Comparison of ENCODE assay signal across 9 cellular contexts in the genomic region with DNA sequence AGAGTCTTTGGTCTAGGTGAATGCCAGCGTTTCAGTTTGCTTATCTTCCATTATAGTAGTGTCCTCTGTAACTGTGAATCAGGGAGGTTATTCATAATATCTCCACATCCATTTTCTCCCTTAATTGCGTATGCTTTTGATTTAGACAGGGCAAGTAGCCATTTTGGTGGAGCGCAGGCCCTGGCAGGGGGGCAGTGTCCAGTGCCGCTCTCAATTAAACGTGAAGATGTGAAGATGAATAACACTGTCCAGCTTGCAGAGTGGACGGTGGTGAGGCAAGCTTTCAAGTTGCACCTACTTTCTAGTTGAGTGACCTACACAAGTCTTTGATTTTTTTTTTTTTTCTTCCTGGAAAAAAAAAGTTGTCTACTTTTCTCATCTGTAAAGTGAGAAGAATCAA. TPM values are rescaled to one million over a fixed set of nuclear protein-coding genes. Genes with fewer than 3 reads are reported as not detected.
DNase-seq lines count a peak whose midpoint lies in the region; ATAC-seq and TF ChIP-seq lines count a peak whose summit lies in the region.
"Had no signal": no experiment of that assay in that cellular context is flagged by ENCODE, and none has a peak within 500 bp of the region (broad histone marks: within the 10 kb centered on the region; RNA-seq: fewer than 3 reads in every experiment).

No MANE protein-coding gene starts in this region.

- H3K36me3 Mint-ChIP-seq in activated naive CD8-positive, alpha-beta T cell treated with anti-CD3 and anti-CD28 coated beads for 36 hours: peaks cover 27% of the 10 kb centered on the region
- peaks cover 0 to 12% (median 3%) of the 10 kb centered on the region in 3 donors for H3K36me3 Mint-ChIP-seq in immature natural killer cell

- H3K36me3 ChIP-seq in KOPT-K1 (ENCODE audit: insufficient read depth, low read length) (no peaks in the 10 kb centered on the region), BE2C (no peaks in the 10 kb centered on the region)

- no peak for ATAC-seq in stimulated activated naive CD8-positive, alpha-beta T cell treated with anti-CD3 and anti-CD28 coated beads, Interleukin-15, amount 100 ng/mL, for 72 hours
- no peak for ATAC-seq in HG02623 (IDR thresholded peaks at IDR 0.05; ENCODE audit: unreplicated experiment)
- ATAC-seq: Panc1 had no signal

- no peaks in the 10 kb centered on the region for H3K27me3 Mint-ChIP-seq in activated naive CD8-positive, alpha-beta T cell treated with anti-CD3 and anti-CD28 coated beads for 36 hours
- H3K27me3 Mint-ChIP-seq in immature natural killer cell (ENCODE audit: low read depth in 3 of 3): peaks cover 6 to 22% (median 7%) of the 10 kb centered on the region in 3 donors
- H3K27me3 Mint-ChIP-seq in stimulated activated naive CD8-positive, alpha-beta T cell treated with anti-CD3 and anti-CD28 coated beads, Interleukin-15, amount 100 ng/mL, for 72 hours: no peaks in the 10 kb centered on the region

- H3K4me3 Mint-ChIP-seq in activated naive CD8-positive, alpha-beta T cell treated with anti-CD3 and anti-CD28 coated beads for 36 hours: peak overlapping the region; percentile 93
- H3K4me3 Mint-ChIP-seq in immature natural killer cell: peak overlapping the region; percentile 97 to 100 (median 99)
- peak overlapping the region; percentile 71 to 81 for H3K4me3 Mint-ChIP-seq in stimulated activated naive CD8-positive, alpha-beta T cell treated with anti-CD3 and anti-CD28 coated beads, Interleukin-15, amount 100 ng/mL, for 72 hours

- peak overlapping the region; percentile 92 for H3K27ac Mint-ChIP-seq in activated naive CD8-positive, alpha-beta T cell treated with anti-CD3 and anti-CD28 coated beads for 36 hours
- H3K27ac Mint-ChIP-seq in immature natural killer cell: peak overlapping the region; percentile 92 to 97 (median 96)
- H3K27ac Mint-ChIP-seq in stimulated activated naive CD8-positive, alpha-beta T cell treated with anti-CD3 and anti-CD28 coated beads, Interleukin-15, amount 100 ng/mL, for 72 hours: peak overlapping the region; percentile 53 to 88

- peaks cover 19% of the 10 kb centered on the region for H3K4me1 ChIP-seq in BE2C

- no peak for DNase-seq in activated naive CD8-positive, alpha-beta T cell treated with anti-CD3 and anti-CD28 coated beads for 36 hours
- DNase-seq in immature natural killer cell (no peak), BE2C (no peak), DMS53 treated with DMSO at 0.1 percent for 48 hours (lab: John Stamatoyannopoulos, UW; ENCODE audit: unreplicated experiment) (no peak)
- DNase-seq in stimulated activated naive CD8-positive, alpha-beta T cell treated with anti-CD3 and anti-CD28 coated beads, Interleukin-15, amount 100 ng/mL, for 72 hours: no peak
- DNase-seq: activated gamma-delta T cell had no signal

- no peaks in the 10 kb centered on the region for H3K9me3 Mint-ChIP-seq in activated naive CD8-positive, alpha-beta T cell treated with anti-CD3 and anti-CD28 coated beads for 36 hours
- H3K9me3 Mint-ChIP-seq in immature natural killer cell: no peaks in the 10 kb centered on the region
- no peaks in the 10 kb centered on the region for H3K9me3 Mint-ChIP-seq in stimulated activated naive CD8-positive, alpha-beta T cell treated with anti-CD3 and anti-CD28 coated beads, Interleukin-15, amount 100 ng/mL, for 72 hours

- no peaks in the 10 kb centered on the region for H3K27me3 ChIP-seq in BE2C

- peak overlapping the region; percentile 73 for H3K27ac ChIP-seq in KOPT-K1 (ENCODE audit: low read depth, low read length, poor library complexity, severe bottlenecking)

- H3K9me3 ChIP-seq in KOPT-K1 (ENCODE audit: insufficient read depth, low read length, poor library complexity, severe bottlenecking) (no peaks in the 10 kb centered on the region), BE2C (no peaks in the 10 kb centered on the region)

- H3K4me1 Mint-ChIP-seq in activated naive CD8-positive, alpha-beta T cell treated with anti-CD3 and anti-CD28 coated beads for 36 hours: peaks cover 72% of the 10 kb centered on the region
- H3K4me1 Mint-ChIP-seq in immature natural killer cell: peaks cover 82 to 89% of the 10 kb centered on the region in 2 donors
- peaks cover 81% of the 10 kb centered on the region for H3K4me1 Mint-ChIP-seq in stimulated activated naive CD8-positive, alpha-beta T cell treated with anti-CD3 and anti-CD28 coated beads, Interleukin-15, amount 100 ng/mL, for 72 hours

- TF ChIP-seq CTCF in BE2C (IDR thresholded peaks at IDR 0.05; ENCODE audit: low read depth, low read length): no peak

- H3K4me3 ChIP-seq in BE2C (ENCODE audit: low read depth, low read length): no peak overlapping the region

RNA-seq across cellular contexts. Expression of a gene that starts 4.5 kb away (rescaled TPM):
- total RNA-seq in activated naive CD8-positive, alpha-beta T cell treated with anti-CD3 and anti-CD28 coated beads for 36 hours: 10 to 100 TPM; 39.6 to 40.4 TPM
- 100 to 1,000 TPM; 141 to 363 (median 226) TPM for polyA plus RNA-seq in immature natural killer cell
- polyA plus RNA-seq in BE2C (2012; ENCODE audit: insufficient read depth, insufficient read length, low read depth): 29.9 TPM

RNA-seq across cellular contexts. Expression of a gene that starts 50.3 kb away (rescaled TPM):
- 10 to 100 TPM; 23.3 to 24.5 TPM for total RNA-seq in activated naive CD8-positive, alpha-beta T cell treated with anti-CD3 and anti-CD28 coated beads for 36 hours
- 1 to 10 TPM; 3.9 to 6.3 (median 4.3) TPM for polyA plus RNA-seq in immature natural killer cell
- 55.6 TPM for polyA plus RNA-seq in BE2C (2012; ENCODE audit: insufficient read depth, insufficient read length, low read depth)
